Comparison of ENCODE assay signal across 33 cellular contexts in the genomic region with DNA sequence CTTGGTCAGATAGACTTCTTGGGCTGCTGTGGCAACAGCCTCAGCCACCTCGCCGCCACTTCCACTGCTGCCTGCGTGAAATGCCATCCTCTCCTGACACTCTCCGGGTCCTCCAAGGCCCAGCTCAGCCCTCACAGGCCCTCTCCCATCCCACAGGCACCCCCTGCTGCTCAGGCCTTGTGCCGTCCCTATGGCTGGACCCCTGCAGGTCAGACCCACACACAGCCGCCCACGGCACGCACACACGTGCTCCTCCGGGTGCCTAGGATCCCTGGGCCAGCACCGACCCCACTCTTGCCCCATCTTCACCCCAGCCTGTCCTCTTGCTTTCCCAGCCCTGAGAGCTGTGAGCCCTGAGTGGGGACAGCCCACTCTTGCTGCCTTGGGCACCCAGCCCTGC. TPM values are rescaled to one million over a fixed set of nuclear protein-coding genes. Genes with fewer than 3 reads are reported as not detected.
"Had no signal": no experiment of that assay in that cellular context is flagged by ENCODE, and none has a peak within 500 bp of the region (broad histone marks: within the 10 kb centered on the region; RNA-seq: fewer than 3 reads in every experiment).

No MANE protein-coding gene starts in this region.

- H3K9me3 ChIP-seq: gastrocnemius medialis, left ventricle myocardium inferior, SK-N-SH, suprapubic skin, tibial nerve, vagina had no signal

- H3K4me3 ChIP-seq: gastrocnemius medialis, left ventricle myocardium inferior, skin epidermis, suprapubic skin, tibial nerve, vagina had no signal

- H3K9me3 Mint-ChIP-seq: activated naive CD4-positive, alpha-beta T cell treated with anti-CD3 and anti-CD28 coated beads, Interleukin-2, amount 10 ng/mL, durations not matched to agents 7 days and 5 days; activated naive CD8-positive, alpha-beta T cell treated with anti-CD3 and anti-CD28 coated beads, Interleukin-2, amount 50 U/mL, for 24 hours; activated T-helper 1 cell treated with anti-CD3 and anti-CD28 coated beads, Interleukin-12 subunit alpha, Interleukin-12 subunit beta, Interleukin-2, Interleukin-4 antibody, amounts not matched to agents 30 ng/mL and 10 ng/mL and 1 ng/mL, durations not matched to agents 14 hours and 24 hours and 36 hours; dendritic cell treated with granulocyte-macrophage colony-stimulating factor and Interleukin-4, amounts not matched to agents 40 ng/mL and 50 ng/mL, for 4 days; stimulated activated memory B cell treated with anti-CD40 and anti-IgM and Interleukin-4, amounts not matched to agents 10 μg/mL and 1 μg/mL and 100 μg/mL, for 72 hours; T-helper 1 cell treated with Interleukin-12 subunit alpha and Interleukin-12 subunit beta and Interleukin-4 antibody, amounts not matched to agents 30 μg/mL and 1 μg/mL, for 36 hours had no signal

- H3K4me2 ChIP-seq: SK-N-SH had no signal

- H3K4me3 Mint-ChIP-seq: activated naive CD4-positive, alpha-beta T cell treated with anti-CD3 and anti-CD28 coated beads, Interleukin-2, amount 10 ng/mL, durations not matched to agents 7 days and 5 days; activated naive CD8-positive, alpha-beta T cell treated with anti-CD3 and anti-CD28 coated beads, Interleukin-2, amount 50 U/mL, for 24 hours; activated T-helper 1 cell treated with anti-CD3 and anti-CD28 coated beads, Interleukin-12 subunit alpha, Interleukin-12 subunit beta, Interleukin-2, Interleukin-4 antibody, amounts not matched to agents 30 ng/mL and 10 ng/mL and 1 ng/mL, durations not matched to agents 14 hours and 24 hours and 36 hours; dendritic cell treated with granulocyte-macrophage colony-stimulating factor and Interleukin-4, amounts not matched to agents 40 ng/mL and 50 ng/mL, for 4 days; naive thymus-derived CD4-positive, alpha-beta T cell; stimulated activated memory B cell treated with anti-CD40 and anti-IgM and Interleukin-4, amounts not matched to agents 10 μg/mL and 1 μg/mL and 100 μg/mL, for 72 hours; T-helper 1 cell treated with Interleukin-12 subunit alpha and Interleukin-12 subunit beta and Interleukin-4 antibody, amounts not matched to agents 30 μg/mL and 1 μg/mL, for 36 hours had no signal

- H3K27ac ChIP-seq: gastrocnemius medialis, left ventricle myocardium inferior, skin epidermis, suprapubic skin, tibial nerve, vagina, WERI-Rb-1 had no signal

- H3K27ac Mint-ChIP-seq: activated naive CD4-positive, alpha-beta T cell treated with anti-CD3 and anti-CD28 coated beads, Interleukin-2, amount 10 ng/mL, durations not matched to agents 7 days and 5 days; activated naive CD8-positive, alpha-beta T cell treated with anti-CD3 and anti-CD28 coated beads, Interleukin-2, amount 50 U/mL, for 24 hours; activated T-helper 1 cell treated with anti-CD3 and anti-CD28 coated beads, Interleukin-12 subunit alpha, Interleukin-12 subunit beta, Interleukin-2, Interleukin-4 antibody, amounts not matched to agents 30 ng/mL and 10 ng/mL and 1 ng/mL, durations not matched to agents 14 hours and 24 hours and 36 hours; dendritic cell treated with granulocyte-macrophage colony-stimulating factor and Interleukin-4, amounts not matched to agents 40 ng/mL and 50 ng/mL, for 4 days; naive thymus-derived CD4-positive, alpha-beta T cell; stimulated activated memory B cell treated with anti-CD40 and anti-IgM and Interleukin-4, amounts not matched to agents 10 μg/mL and 1 μg/mL and 100 μg/mL, for 72 hours; T-helper 1 cell treated with Interleukin-12 subunit alpha and Interleukin-12 subunit beta and Interleukin-4 antibody, amounts not matched to agents 30 μg/mL and 1 μg/mL, for 36 hours had no signal

- H3K36me3 Mint-ChIP-seq: activated naive CD4-positive, alpha-beta T cell treated with anti-CD3 and anti-CD28 coated beads, Interleukin-2, amount 10 ng/mL, durations not matched to agents 7 days and 5 days; naive thymus-derived CD4-positive, alpha-beta T cell; stimulated activated memory B cell treated with anti-CD40 and anti-IgM and Interleukin-4, amounts not matched to agents 10 μg/mL and 1 μg/mL and 100 μg/mL, for 72 hours had no signal

- H3K36me3 ChIP-seq: gastrocnemius medialis, left ventricle myocardium inferior, suprapubic skin, tibial nerve, vagina, WERI-Rb-1 had no signal

- H3K4me1 Mint-ChIP-seq: activated naive CD4-positive, alpha-beta T cell treated with anti-CD3 and anti-CD28 coated beads, Interleukin-2, amount 10 ng/mL, durations not matched to agents 7 days and 5 days; activated naive CD8-positive, alpha-beta T cell treated with anti-CD3 and anti-CD28 coated beads, Interleukin-2, amount 50 U/mL, for 24 hours; naive thymus-derived CD4-positive, alpha-beta T cell; stimulated activated memory B cell treated with anti-CD40 and anti-IgM and Interleukin-4, amounts not matched to agents 10 μg/mL and 1 μg/mL and 100 μg/mL, for 72 hours had no signal

- H3K27me3 ChIP-seq: vagina had no signal

- ATAC-seq: activated CD4-positive, CD25-positive, alpha-beta regulatory T cell treated with anti-CD3 and anti-CD28 coated beads, Interleukin-2, amount 50 U/mL, for 24 hours; activated naive CD8-positive, alpha-beta T cell treated with anti-CD3 and anti-CD28 coated beads, Interleukin-2, amount 50 U/mL, for 24 hours; gastrocnemius medialis; naive thymus-derived CD4-positive, alpha-beta T cell; right cardiac atrium had no signal

- DNase-seq: activated CD4-positive, alpha-beta T cell treated with anti-CD3 and anti-CD28 coated beads for 48 hours; activated CD4-positive, alpha-beta T cell treated with anti-CD3 and anti-CD28 coated beads, Interleukin-2, amount 50 U/mL, for 48 hours; activated CD8-positive, alpha-beta memory T cell treated with anti-CD3 and anti-CD28 coated beads for 24 hours; activated effector memory CD4-positive, alpha-beta T cell treated with anti-CD3 and anti-CD28 coated beads, Interleukin-2, amount 50 U/mL, for 16 hours; activated naive CD4-positive, alpha-beta T cell treated with anti-CD3 and anti-CD28 coated beads, Interleukin-2, amount 10 ng/mL, durations not matched to agents 7 days and 5 days; activated naive CD8-positive, alpha-beta T cell treated with anti-CD3 and anti-CD28 coated beads, Interleukin-2, amount 50 U/mL, for 24 hours; amygdala; central memory CD4-positive, alpha-beta T cell; effector CD4-positive, alpha-beta T cell; gastrocnemius medialis; glutamatergic neuron; left ventricle myocardium inferior; mammary epithelial cell; midbrain; naive thymus-derived CD4-positive, alpha-beta T cell; nucleus accumbens; right cardiac atrium; SK-N-SH; stimulated activated CD4-positive, alpha-beta T cell treated with anti-CD3 and anti-CD28 coated beads, Interleukin-4, amount 100 ng/mL, for 24 hours; SW 1271; T-helper 9 cell; WERI-Rb-1 had no signal

- H3K4me1 ChIP-seq: suprapubic skin, tibial nerve, vagina had no signal

RNA-seq across cellular contexts. Expression of gene CFAP100, which starts 19.7 kb away (rescaled TPM):
- total RNA-seq: activated T-helper 1 cell treated with anti-CD3 and anti-CD28 coated beads, Interleukin-12 subunit alpha, Interleukin-12 subunit beta, Interleukin-2, Interleukin-4 antibody, amounts not matched to agents 30 ng/mL and 10 ng/mL and 1 ng/mL, durations not matched to agents 14 hours and 24 hours and 36 hours; epithelial cell of proximal tubule; gastrocnemius medialis; left ventricle myocardium inferior; mammary epithelial cell; naive thymus-derived CD4-positive, alpha-beta T cell; pulmonary artery endothelial cell; right cardiac atrium; suprapubic skin; vagina had no signal

RNA-seq across cellular contexts. Expression of gene KLF15, which starts 57.2 kb away (rescaled TPM):
- total RNA-seq: epithelial cell of proximal tubule had no signal
